14 cellular contexts compared by ENCODE assay signal in genomic region chr11:125435461-125436238, GRCh38.
"Had no signal": no experiment of that assay in that cellular context is flagged by ENCODE, and none has a peak within 500 bp of the region (broad histone marks: within the 10 kb centered on the region; RNA-seq: fewer than 3 reads in every experiment).

No MANE protein-coding gene starts in this region.

- H3K9me3 ChIP-seq: esophagus muscularis mucosa, prostate gland, transverse colon had no signal

- DNase-seq: activated CD4-positive, alpha-beta T cell treated with anti-CD3 and anti-CD28 coated beads, Interleukin-2, amount 50 U/mL, for 1 hour; activated gamma-delta T cell; foreskin keratinocyte; stimulated activated CD4-positive, alpha-beta T cell treated with anti-CD3 and anti-CD28 coated beads, Interleukin-2, amount 100 ng/mL, for 24 hours; stimulated activated naive CD4-positive, alpha-beta T cell; substantia nigra; transverse colon had no signal

- H3K9me3 Mint-ChIP-seq: nephron had no signal

- H3K36me3 ChIP-seq: prostate gland, transverse colon had no signal

- H3K27me3 ChIP-seq: esophagus muscularis mucosa, foreskin keratinocyte, transverse colon had no signal

- H3K27ac Mint-ChIP-seq: activated naive CD8-positive, alpha-beta T cell; nephron had no signal

- H3K4me3 ChIP-seq: esophagus muscularis mucosa, prostate gland, transverse colon had no signal

- H3K4me3 Mint-ChIP-seq: activated naive CD8-positive, alpha-beta T cell; nephron had no signal

- FAIRE-seq: islet of Langerhans had no signal

- H3K4me1 ChIP-seq: esophagus muscularis mucosa, prostate gland, transverse colon had no signal

- H3K27ac ChIP-seq: esophagus muscularis mucosa, foreskin keratinocyte, prostate gland, transverse colon had no signal

- ATAC-seq: foreskin keratinocyte, left lobe of liver, sciatic nerve had no signal

- H3K36me3 Mint-ChIP-seq: activated naive CD8-positive, alpha-beta T cell had no signal
